10 cellular contexts compared by ENCODE assay signal in the genomic region with DNA sequence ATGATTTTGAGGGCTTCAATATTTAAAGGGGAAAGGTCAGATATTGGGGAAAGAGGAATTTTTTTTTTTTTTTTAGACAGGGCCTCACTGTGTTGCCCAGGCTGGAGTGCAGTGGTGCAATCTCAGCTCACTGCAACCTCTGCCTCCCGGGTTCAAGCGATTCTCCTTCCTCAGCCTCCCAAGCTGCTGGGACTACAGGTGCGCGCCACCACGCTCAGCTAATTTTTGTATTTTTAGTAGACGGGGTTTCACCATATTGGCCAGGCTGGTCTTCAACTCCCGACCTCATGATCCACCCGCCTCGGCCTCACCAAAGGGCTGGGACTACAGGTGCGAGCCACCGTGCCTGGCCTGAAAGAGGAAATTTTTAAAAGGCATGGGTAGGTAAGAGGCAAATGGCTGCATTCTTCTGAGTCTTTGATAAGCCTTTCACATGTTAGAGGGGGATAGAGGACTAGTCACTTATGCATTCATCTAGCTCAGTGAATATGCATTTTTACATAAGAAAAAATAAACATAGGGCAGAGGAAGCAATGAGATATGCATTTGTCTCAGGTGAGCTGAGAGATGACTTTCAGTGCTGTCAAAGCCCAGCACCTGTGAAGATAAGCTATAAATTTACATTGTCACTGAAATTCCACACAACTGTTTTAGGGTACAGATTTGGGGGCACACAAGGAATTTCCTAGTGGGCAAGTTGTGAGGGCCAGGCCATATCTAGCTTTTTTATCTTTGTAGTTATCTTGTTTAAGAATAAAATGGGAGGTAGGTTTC. TPM values are rescaled to one million over a fixed set of nuclear protein-coding genes. Genes with fewer than 3 reads are reported as not detected.
DNase-seq lines count a peak whose midpoint lies in the region; ATAC-seq, FAIRE-seq and TF ChIP-seq lines count a peak whose summit lies in the region.
"Had no signal": no experiment of that assay in that cellular context is flagged by ENCODE, and none has a peak within 500 bp of the region (broad histone marks: within the 10 kb centered on the region; RNA-seq: fewer than 3 reads in every experiment).

No MANE protein-coding gene starts in this region.

- TF ChIP-seq EP300 in GM12878 (IDR thresholded peaks at IDR 0.05; ENCODE audit: borderline replicate concordance in 1 of 2, control insufficient read depth in 1 of 2, low read depth in 2 of 2, low read length in 2 of 2) (no peak), HepG2 (IDR thresholded peaks at IDR 0.05; ENCODE audit: low read depth in 2 of 2, low read length in 2 of 2) (no peak), HepG2 (CRISPR knock-in tag; IDR thresholded peaks at IDR 0.05; ENCODE audit: borderline replicate concordance) (no peak), tibial nerve (IDR thresholded peaks at IDR 0.05) (no peak)

- intact Hi-C loops in GM12878 (cut with micrococcal nuclease; ENCODE audit: unreplicated experiment) (no loop called here), HepG2 (cut with micrococcal nuclease; ENCODE audit: unreplicated experiment) (loop anchor here (5.0 kb wide), 3 partner anchors 36 to 71 kb away; no protein-coding TSS in a partner anchor)

- peaks cover 6% of the 10 kb centered on the region for H3K27me3 Mint-ChIP-seq in activated CD8-positive, alpha-beta memory T cell treated with anti-CD3 and anti-CD28 coated beads, Interleukin-2, amount 10 ng/mL, durations not matched to agents 7 days and 5 days

- no peak for TF ChIP-seq POLR2A in GM12878 (IDR thresholded peaks at IDR 0.05; ENCODE audit: low read depth, low read length)
- TF ChIP-seq POLR2A in HepG2 (IDR thresholded peaks at IDR 0.05; ENCODE audit: insufficient read depth in 1 of 2, low read depth in 2 of 2, low read length in 2 of 2): no peak
- TF ChIP-seq POLR2A in tibial nerve (IDR thresholded peaks at IDR 0.05): no peak

- peak overlapping the region; percentile 93 for H3K9ac ChIP-seq in GM12878 (ENCODE audit: control insufficient read depth, insufficient read depth, low read length)
- H3K9ac ChIP-seq in HepG2 (ENCODE audit: insufficient read depth, low read depth, low read length): peak overlapping the region; percentile 98

- H3K27me3 ChIP-seq in GM12878 (replicated peaks in 1 of 2; ENCODE audit: control insufficient read depth in 2 of 2, insufficient read depth in 2 of 2, low read length in 1 of 2) (no peaks in the 10 kb centered on the region), HepG2 (ENCODE audit: control insufficient read depth in 1 of 2, insufficient read depth in 2 of 2, low read length in 2 of 2) (no peaks in the 10 kb centered on the region; a peak in 1 of 5 replicates), tibial nerve (no peaks in the 10 kb centered on the region)

- WGBS in GM12878 (ENCODE audit: insufficient coverage, insufficient replicate concordance, low lambda C conversion rate, missing lambda C conversion rate): 94% methylated on average over 11 of the region's 11 CpGs
- 87% methylated on average over 11 of the region's 11 CpGs for WGBS in HepG2 (ENCODE audit: low lambda C conversion rate)
- WGBS in tibial nerve, 2 donors: 94 to 97% methylated on average over 11 of the region's 11 CpGs

- TF ChIP-seq CTCF in GM12878 (IDR thresholded peaks at IDR 0.05 in 2 of 3, conservative IDR thresholded peaks at IDR 0.05 in 1 of 3; ENCODE audit: control insufficient read depth in 2 of 3, extremely low read depth in 1 of 3, insufficient read depth in 1 of 3, low read depth in 3 of 3, low read length in 3 of 3) (no peak), HepG2 (CRISPR knock-in tag; IDR thresholded peaks at IDR 0.05) (no peak), tibial nerve (IDR thresholded peaks at IDR 0.05) (no peak)

- H3K36me3 ChIP-seq in GM12878 (ENCODE audit: control insufficient read depth in 2 of 2, insufficient read depth in 2 of 2, low read length in 1 of 2) (no peaks in the 10 kb centered on the region), HepG2 (replicated peaks in 1 of 2; ENCODE audit: control insufficient read depth in 1 of 2, insufficient read depth in 2 of 2, low read length in 2 of 2) (no peaks in the 10 kb centered on the region), tibial nerve (no peaks in the 10 kb centered on the region)

- no peak for DNase-seq in activated CD8-positive, alpha-beta memory T cell treated with anti-CD3 and anti-CD28 coated beads, Interleukin-2, amount 10 ng/mL, durations not matched to agents 7 days and 5 days
- no peak for DNase-seq in activated CD8-positive, alpha-beta memory T cell treated with anti-CD3 and anti-CD28 coated beads, Interleukin-2, amount 50 U/mL, for 48 hours
- DNase-seq in GM12878 (ENCODE audit: low read depth, low spot score): no peak
- DNase-seq in HepG2 (ENCODE audit: low spot score): no peak
- DNase-seq in tibial nerve (ENCODE audit: low spot score in 2 of 2): no peak
- DNase-seq in NCI-H748 (lab: John Stamatoyannopoulos, UW; ENCODE audit: unreplicated experiment): no peak
- DNase-seq in NCI-H2196 treated with DMSO at 0.1 percent for 48 hours (lab: John Stamatoyannopoulos, UW; ENCODE audit: unreplicated experiment): no peak

- H2AFZ ChIP-seq in GM12878 (ENCODE audit: control insufficient read depth, low read depth, low read length): peak overlapping the region; percentile 31
- peak overlapping the region; percentile 86 for H2AFZ ChIP-seq in HepG2 (ENCODE audit: low read length)

- H3K79me2 ChIP-seq in GM12878 (ENCODE audit: control insufficient read depth, insufficient read depth, low read length): peaks cover 8% of the 10 kb centered on the region
- no peaks in the 10 kb centered on the region for H3K79me2 ChIP-seq in HepG2 (ENCODE audit: insufficient read depth, low read length)

- H3K4me1 ChIP-seq in GM12878 (ENCODE audit: control insufficient read depth, insufficient read depth, low read length) (no peaks in the 10 kb centered on the region), HepG2 (ENCODE audit: insufficient read depth, low read length) (peaks cover 47% of the 10 kb centered on the region), tibial nerve (peaks cover 0 to 27% (median 5%) of the 10 kb centered on the region in 4 donors)

- H3K4me2 ChIP-seq in GM12878 (ENCODE audit: control insufficient read depth, insufficient read depth) (peak overlapping the region; percentile 92), HepG2 (ENCODE audit: low read depth, low read length) (peak overlapping the region; percentile 73)

- H3K4me3 ChIP-seq in GM12878 (peak overlapping the region; percentile 93), HepG2 (replicated peaks in 1 of 3; ENCODE audit: insufficient read depth in 1 of 3, low read depth in 2 of 3, low read length in 3 of 3) (peak overlapping the region; percentile 88 to 90 (median 89)), tibial nerve (peak overlapping the region; percentile 67 to 96 (median 84))

- SMC1A ChIA-PET in GM12878 (lab: Charles Lee; ENCODE audit: uncharacterized antibody, unreplicated experiment): interaction anchor here (0.6 to 5.0 kb wide), 17 partner anchors 10 to 85 kb away, joined by 3 to 36 read pairs (median 4); a partner anchor contains a TSS

- no peak for ATAC-seq in activated CD8-positive, alpha-beta memory T cell treated with anti-CD3 and anti-CD28 coated beads, Interleukin-2, amount 10 ng/mL, durations not matched to agents 7 days and 5 days
- ATAC-seq in GM12878: no peak
- no peak for ATAC-seq in HepG2
- no peak for ATAC-seq in GM19467 (IDR thresholded peaks at IDR 0.05; ENCODE audit: unreplicated experiment)

- TF ChIP-seq RAD21 in GM12878 (IDR thresholded peaks at IDR 0.05; ENCODE audit: insufficient read depth, low read depth, low read length): no peak
- TF ChIP-seq RAD21 in HepG2 (CRISPR knock-in tag; IDR thresholded peaks at IDR 0.05): no peak

- peak overlapping the region; percentile 95 for H3K27ac ChIP-seq in GM12878 (ENCODE audit: control insufficient read depth, insufficient read depth)
- peak overlapping the region; percentile 97 for H3K27ac ChIP-seq in HepG2 (ENCODE audit: extremely low read length, insufficient read depth, low read length)
- peak overlapping the region in 1 of 4 donors; percentile 97 for H3K27ac ChIP-seq in tibial nerve

- H3K4me1 Mint-ChIP-seq in activated CD8-positive, alpha-beta memory T cell treated with anti-CD3 and anti-CD28 coated beads, Interleukin-2, amount 10 ng/mL, durations not matched to agents 7 days and 5 days: peaks cover 21% of the 10 kb centered on the region

- BruUV-seq in GM12878 (replicated peaks; lab: Mats Ljungman, UMichigan) (TSS peak; percentile 89), HepG2 (replicated peaks; lab: Mats Ljungman, UMichigan) (TSS peak; percentile 89)

- H3K9me3 ChIP-seq in GM12878 (replicated peaks; ENCODE audit: control insufficient read depth, insufficient read depth, low read length): no peaks in the 10 kb centered on the region
- no peaks in the 10 kb centered on the region for H3K9me3 ChIP-seq in HepG2 (ENCODE audit: low read length)
- H3K9me3 ChIP-seq in tibial nerve: no peaks in the 10 kb centered on the region

- no peaks in the 10 kb centered on the region for H4K20me1 ChIP-seq in GM12878 (ENCODE audit: control insufficient read depth, insufficient read depth)
- no peaks in the 10 kb centered on the region for H4K20me1 ChIP-seq in HepG2 (ENCODE audit: insufficient read depth, low read length)

- no peaks in the 10 kb centered on the region for H3K9me3 Mint-ChIP-seq in activated CD8-positive, alpha-beta memory T cell treated with anti-CD3 and anti-CD28 coated beads, Interleukin-2, amount 10 ng/mL, durations not matched to agents 7 days and 5 days (ENCODE audit: low read depth)

- H3K36me3 Mint-ChIP-seq in activated CD8-positive, alpha-beta memory T cell treated with anti-CD3 and anti-CD28 coated beads, Interleukin-2, amount 10 ng/mL, durations not matched to agents 7 days and 5 days: no peaks in the 10 kb centered on the region

- POLR2A ChIA-PET in GM12878 (lab: Charles Lee) (interaction anchor here (0.6 to 3.4 kb wide), 11 partner anchors 10 to 696 kb away, joined by 3 to 30 read pairs (median 6); a partner anchor contains a TSS), HepG2 (lab: Yijun Ruan, JAX) (interaction anchor here (0.7 to 4.9 kb wide), 19 partner anchors 9 to 107 kb away, joined by 3 to 96 read pairs (median 4); a partner anchor contains a TSS)

- RAD21 ChIA-PET in GM12878 (lab: Charles Lee; ENCODE audit: unreplicated experiment): interaction anchor here (1.0 to 3.7 kb wide), 17 partner anchors 15 to 106 kb away, joined by 3 to 30 read pairs (median 5); a partner anchor contains a TSS

- peak overlapping the region; percentile 87 for H3K4me3 Mint-ChIP-seq in activated CD8-positive, alpha-beta memory T cell treated with anti-CD3 and anti-CD28 coated beads, Interleukin-2, amount 10 ng/mL, durations not matched to agents 7 days and 5 days

- in situ Hi-C loops in GM12878 (cut with MboI): no loop called here
- in situ Hi-C loops in HepG2 (cut with HindIII; ENCODE audit: extremely low pct_ligation_motif_present, low pct_unique_long_range_greater_than_20kb): no loop called here

- H3K27ac Mint-ChIP-seq in activated CD8-positive, alpha-beta memory T cell treated with anti-CD3 and anti-CD28 coated beads, Interleukin-2, amount 10 ng/mL, durations not matched to agents 7 days and 5 days: peak overlapping the region; percentile 87

- CTCF ChIA-PET in activated CD8-positive, alpha-beta memory T cell treated with anti-CD3 and anti-CD28 coated beads, Interleukin-2, amount 10 ng/mL, durations not matched to agents 7 days and 5 days (lab: Charles Lee): interaction anchor here (0.5 to 2.1 kb wide), 7 partner anchors 10 to 154 kb away, joined by 3 to 11 read pairs (median 3); a partner anchor contains a TSS
- CTCF ChIA-PET in GM12878 (lab: Yijun Ruan, JAX): interaction anchor here (0.7 to 3.8 kb wide), 16 partner anchors 10 to 83 kb away, joined by 3 to 25 read pairs (median 5); a partner anchor contains a TSS
- CTCF ChIA-PET in HepG2 (lab: Yijun Ruan, JAX; ENCODE audit: low intra/inter-chr PET ratio, low total read pairs): no interaction called here

- FAIRE-seq in GM12878 (lab: Jason Lieb, UNC): no peak
- no peak for FAIRE-seq in HepG2 (lab: Jason Lieb, UNC)
- FAIRE-seq: D721Med, small intestine had no signal

RNA-seq across cellular contexts. Expression of a gene that starts 1.1 kb away (rescaled TPM):
- 10 to 100 TPM; 17.8 to 20.9 TPM for total RNA-seq in activated CD8-positive, alpha-beta memory T cell treated with anti-CD3 and anti-CD28 coated beads, Interleukin-2, amount 10 ng/mL, durations not matched to agents 7 days and 5 days
- 54.6 and 60.5 TPM in 2 replicates for total RNA-seq in GM12878 (2013; cell fraction: nucleolus; rRNA removed)
- 12.9 and 13.5 TPM in 2 replicates for total RNA-seq in GM12878 (2014; rRNA removed)
- 5.0 and 5.4 TPM in 2 replicates for total RNA-seq in GM12878 (2014; rRNA removed; fragmentation: Illumina TruSeq; extraction: Trizol)
- total RNA-seq in GM12878 (2021): 17.6 and 18.7 TPM in 2 replicates
- polyA plus RNA-seq in GM12878 (2011; ENCODE audit: low read depth): 6.8 TPM
- 5.1 and 9.5 TPM in 2 replicates for polyA plus RNA-seq in GM12878 (2011; rRNA removed)
- 9.9 and 11.6 TPM in 2 replicates for polyA plus RNA-seq in GM12878 (2011; cell fraction: cytosol; rRNA removed)
- polyA plus RNA-seq in GM12878 (2011; cell fraction: nucleus; rRNA removed): 60.0 and 67.4 TPM in 2 replicates
- polyA plus RNA-seq in GM12878 (2012): 8.0 and 8.3 TPM in 2 replicates
- polyA plus RNA-seq in GM12878 (2014; fragmentation: Illumina TruSeq; extraction: Trizol): 2.8 and 6.2 TPM in 2 replicates
- 1 to 10 TPM in 1 of 2 experiments, under 1 TPM in 1; 0.60 to 1.5 TPM for polyA plus RNA-seq in GM12878 (2014; fragmentation: Nextera tagmentation; extraction: Ambion mirVana)
- polyA plus RNA-seq in GM12878 (2014; rRNA removed): 13.6 and 15.7 TPM in 2 replicates
- polyA plus RNA-seq in GM12878 (2016; fragmentation: Nextera tagmentation; extraction: Ambion mirVana): 1 to 10 TPM; 5.8 to 8.5 TPM
- 5.4 and 12.7 TPM in 2 replicates for polyA minus RNA-seq in GM12878 (2011; rRNA and poly(A)+ RNA removed)
- 4.7 and 6.3 TPM in 2 replicates for polyA minus RNA-seq in GM12878 (2011; cell fraction: cytosol; rRNA and poly(A)+ RNA removed)
- 12.7 and 17.6 TPM in 2 replicates for polyA minus RNA-seq in GM12878 (2011; cell fraction: nucleus; rRNA and poly(A)+ RNA removed)
- 4.9 and 9.1 TPM in 2 replicates for total RNA-seq in HepG2 (2016; rRNA removed; fragmentation: Illumina TruSeq; extraction: Trizol)
- 4.4 and 5.2 TPM in 2 replicates for total RNA-seq in HepG2 (2016; cell fraction: cytosol; rRNA removed; fragmentation: Illumina TruSeq; extraction: Trizol; ENCODE audit: low read depth)
- total RNA-seq in HepG2 (2016; cell fraction: insoluble cytoplasmic fraction; rRNA removed; fragmentation: Illumina TruSeq; extraction: Trizol): 4.2 and 8.4 TPM in 2 replicates
- 2.6 and 3.0 TPM in 2 replicates for total RNA-seq in HepG2 (2016; cell fraction: membrane; rRNA removed; fragmentation: Illumina TruSeq; extraction: Trizol)
- total RNA-seq in HepG2 (2016; cell fraction: nucleus; rRNA removed; fragmentation: Illumina TruSeq; extraction: Trizol): 12.1 and 12.8 TPM in 2 replicates
- polyA plus RNA-seq in HepG2 (2011; rRNA removed): 15.0 and 19.2 TPM in 2 replicates
- 6.7 and 8.3 TPM in 2 replicates for polyA plus RNA-seq in HepG2 (2011; cell fraction: cytosol; rRNA removed)
- polyA plus RNA-seq in HepG2 (2011; cell fraction: nucleus; rRNA removed): 81.8 and 104 TPM in 2 replicates
- 6.2 and 6.4 TPM in 2 replicates for polyA plus RNA-seq in HepG2 (2012)
- 0.53 and 0.70 TPM in 2 replicates for polyA plus RNA-seq in HepG2 (2016; cell fraction: cytosol; fragmentation: Illumina TruSeq; extraction: Trizol; ENCODE audit: low read depth)
- polyA plus RNA-seq in HepG2 (2016; cell fraction: insoluble cytoplasmic fraction; fragmentation: Illumina TruSeq; extraction: Trizol; ENCODE audit: low read depth): 3.5 and 3.9 TPM in 2 replicates
- polyA plus RNA-seq in HepG2 (2016; cell fraction: membrane; fragmentation: Illumina TruSeq; extraction: Trizol; ENCODE audit: low read depth): 1.2 and 1.3 TPM in 2 replicates
- polyA plus RNA-seq in HepG2 (2016; cell fraction: nucleus; fragmentation: Illumina TruSeq; extraction: Trizol; ENCODE audit: insufficient read depth, low read depth): 28.7 and 33.1 TPM in 2 replicates
- 24.8 and 29.5 TPM in 2 replicates for polyA minus RNA-seq in HepG2 (2011; rRNA and poly(A)+ RNA removed; ENCODE audit: low replicate concordance)
- polyA minus RNA-seq in HepG2 (2011; cell fraction: cytosol; rRNA and poly(A)+ RNA removed): 4.3 and 5.3 TPM in 2 replicates
- 15.6 and 19.0 TPM in 2 replicates for polyA minus RNA-seq in HepG2 (2011; cell fraction: nucleus; rRNA and poly(A)+ RNA removed)
- 10 to 100 TPM; 21.3 to 53.1 (median 37.9) TPM for total RNA-seq in tibial nerve

RNA-seq across cellular contexts. Expression of a gene that starts 14.4 kb away (rescaled TPM):
- total RNA-seq in activated CD8-positive, alpha-beta memory T cell treated with anti-CD3 and anti-CD28 coated beads, Interleukin-2, amount 10 ng/mL, durations not matched to agents 7 days and 5 days: 10 to 100 TPM; 23.6 to 34.2 TPM
- total RNA-seq in GM12878 (2013; cell fraction: nucleolus; rRNA removed): 143 and 167 TPM in 2 replicates
- total RNA-seq in GM12878 (2014; rRNA removed) (40.2 and 43.7 TPM in 2 replicates), GM12878 (2014; rRNA removed; fragmentation: Illumina TruSeq; extraction: Trizol) (22.7 and 28.4 TPM in 2 replicates), GM12878 (2021) (61.7 and 66.7 TPM in 2 replicates), HepG2 (2016; rRNA removed; fragmentation: Illumina TruSeq; extraction: Trizol) (17.8 and 24.9 TPM in 2 replicates), tibial nerve (10 to 100 TPM; 18.6 to 32.4 (median 23.6) TPM)
- polyA plus RNA-seq in GM12878 (2011; ENCODE audit: low read depth): 8.7 TPM
- polyA plus RNA-seq in GM12878 (2011; rRNA removed) (20.7 and 29.7 TPM in 2 replicates), GM12878 (2014; fragmentation: Illumina TruSeq; extraction: Trizol) (4.9 and 15.5 TPM in 2 replicates), GM12878 (2014; fragmentation: Nextera tagmentation; extraction: Ambion mirVana) (1 to 10 TPM in 1 of 2 experiments, under 1 TPM in 1; 0.95 to 1.4 TPM), GM12878 (2014; rRNA removed) (39.5 and 49.8 TPM in 2 replicates), GM12878 (2016; fragmentation: Nextera tagmentation; extraction: Ambion mirVana) (10 to 100 TPM; 10.5 to 23.4 TPM), HepG2 (2011; rRNA removed) (16.3 and 17.0 TPM in 2 replicates)
- polyA plus RNA-seq in GM12878 (2011; cell fraction: cytosol; rRNA removed): 35.3 and 44.9 TPM in 2 replicates
- polyA plus RNA-seq in GM12878 (2011; cell fraction: nucleus; rRNA removed): 23.2 and 29.6 TPM in 2 replicates
- polyA plus RNA-seq in GM12878 (2012): 35.0 and 38.4 TPM in 2 replicates
- 68.2 and 127 TPM in 2 replicates for polyA minus RNA-seq in GM12878 (2011; rRNA and poly(A)+ RNA removed)
- polyA minus RNA-seq in GM12878 (2011; cell fraction: cytosol; rRNA and poly(A)+ RNA removed): 39.0 and 49.5 TPM in 2 replicates
- polyA minus RNA-seq in GM12878 (2011; cell fraction: nucleus; rRNA and poly(A)+ RNA removed): 38.8 and 58.4 TPM in 2 replicates
- 3.6 TPM in 2 replicates for total RNA-seq in HepG2 (2016; cell fraction: cytosol; rRNA removed; fragmentation: Illumina TruSeq; extraction: Trizol; ENCODE audit: low read depth)
- 15.8 and 25.9 TPM in 2 replicates for total RNA-seq in HepG2 (2016; cell fraction: insoluble cytoplasmic fraction; rRNA removed; fragmentation: Illumina TruSeq; extraction: Trizol)
- 14.6 and 18.9 TPM in 2 replicates for total RNA-seq in HepG2 (2016; cell fraction: membrane; rRNA removed; fragmentation: Illumina TruSeq; extraction: Trizol)
- total RNA-seq in HepG2 (2016; cell fraction: nucleus; rRNA removed; fragmentation: Illumina TruSeq; extraction: Trizol): 15.0 and 18.9 TPM in 2 replicates
- 10.9 and 15.5 TPM in 2 replicates for polyA plus RNA-seq in HepG2 (2011; cell fraction: cytosol; rRNA removed)
- polyA plus RNA-seq in HepG2 (2011; cell fraction: nucleus; rRNA removed): 14.6 and 16.7 TPM in 2 replicates
- 13.3 and 16.9 TPM in 2 replicates for polyA plus RNA-seq in HepG2 (2012)
- polyA plus RNA-seq in HepG2 (2016; cell fraction: cytosol; fragmentation: Illumina TruSeq; extraction: Trizol; ENCODE audit: low read depth): 2.3 and 2.9 TPM in 2 replicates
- polyA plus RNA-seq in HepG2 (2016; cell fraction: insoluble cytoplasmic fraction; fragmentation: Illumina TruSeq; extraction: Trizol; ENCODE audit: low read depth): 20.4 and 21.6 TPM in 2 replicates
- polyA plus RNA-seq in HepG2 (2016; cell fraction: membrane; fragmentation: Illumina TruSeq; extraction: Trizol; ENCODE audit: low read depth): 11.6 and 11.9 TPM in 2 replicates
- 22.8 and 26.4 TPM in 2 replicates for polyA plus RNA-seq in HepG2 (2016; cell fraction: nucleus; fragmentation: Illumina TruSeq; extraction: Trizol; ENCODE audit: insufficient read depth, low read depth)
- 49.4 and 94.6 TPM in 2 replicates for polyA minus RNA-seq in HepG2 (2011; rRNA and poly(A)+ RNA removed; ENCODE audit: low replicate concordance)
- 25.8 and 27.6 TPM in 2 replicates for polyA minus RNA-seq in HepG2 (2011; cell fraction: cytosol; rRNA and poly(A)+ RNA removed)
- polyA minus RNA-seq in HepG2 (2011; cell fraction: nucleus; rRNA and poly(A)+ RNA removed): 22.4 and 31.0 TPM in 2 replicates
